Comparison of ENCODE assay signal across 7 cellular contexts in the genomic region with DNA sequence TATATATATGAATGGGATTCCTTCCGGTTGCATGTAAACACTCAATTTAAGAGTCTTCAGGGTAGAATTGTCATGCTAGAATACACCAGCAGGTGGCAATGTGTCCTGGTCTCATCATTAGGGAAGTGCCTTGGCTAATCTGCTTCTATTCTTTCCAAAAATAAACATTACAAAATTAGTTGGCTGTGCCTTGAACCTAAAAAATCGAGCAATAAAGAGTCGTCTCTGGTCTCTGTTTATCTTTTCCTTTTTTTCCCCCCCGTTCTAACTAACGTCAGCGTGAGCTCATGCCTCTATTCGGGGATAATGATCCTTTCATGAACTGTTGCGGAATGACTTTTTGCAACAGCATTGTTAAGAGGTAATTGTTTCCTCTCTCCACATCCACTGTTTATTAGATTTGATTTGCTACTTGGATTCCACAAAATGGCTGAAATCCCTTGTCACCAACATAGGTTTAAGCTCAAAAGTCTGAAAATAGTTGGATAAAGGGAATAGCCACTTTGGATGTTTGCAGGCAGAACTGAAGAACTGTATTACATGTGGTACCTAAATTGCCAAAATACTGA. TPM values are rescaled to one million over a fixed set of nuclear protein-coding genes. Genes with fewer than 3 reads are reported as not detected.
DNase-seq lines count a peak whose midpoint lies in the region; ATAC-seq and TF ChIP-seq lines count a peak whose summit lies in the region.

No MANE protein-coding gene starts in this region.

- peak; percentile 9 to 49 for ATAC-seq in left cardiac atrium
- no peak for ATAC-seq in GM19452 (IDR thresholded peaks at IDR 0.05; ENCODE audit: unreplicated experiment)

- H3K27me3 ChIP-seq in SJCRH30, result no peaks in the 10 kb centered on the region
- H3K27me3 ChIP-seq in prostate gland (replicated peaks; ENCODE audit: insufficient read depth), result no peaks in the 10 kb centered on the region

- H3K4me1 ChIP-seq in SJCRH30, result peaks cover 25% of the 10 kb centered on the region
- no peaks in the 10 kb centered on the region for H3K4me1 ChIP-seq in prostate gland (replicated peaks)

- no peaks in the 10 kb centered on the region for H3K36me3 ChIP-seq in SJCRH30
- H3K36me3 ChIP-seq in prostate gland, result no peaks in the 10 kb centered on the region

- under 1% methylated on average over 8 of the region's 8 CpGs for WGBS in prostate gland

- no peak for TF ChIP-seq POLR2A in NB4 (IDR thresholded peaks at IDR 0.05; ENCODE audit: extremely low read depth, insufficient read length)
- peak; percentile 37 for TF ChIP-seq POLR2A in prostate gland (IDR thresholded peaks at IDR 0.05)

- H3K27ac ChIP-seq in SJCRH30, result no peak overlapping the region; the same call in 1 of the 2 replicates
- peak overlapping the region; percentile 95 to 97 for H3K27ac ChIP-seq in prostate gland

- peak; percentile 73 for DNase-seq in NB4 (ENCODE audit: low read depth)
- DNase-seq in SJCRH30, result peak; percentile 47 to 78
- peak in 29 of 56 donors; percentile 12 to 80 (median 39) for DNase-seq in amygdala (lab: John Stamatoyannopoulos, UW)
- DNase-seq in left cardiac atrium, result peak; percentile 49
- DNase-seq in prostate gland (ENCODE audit: low spot score), result peak; percentile 83

- peak; percentile 66 for TF ChIP-seq CTCF in GM12872 (IDR thresholded peaks at IDR 0.05; ENCODE audit: insufficient read depth, low read depth, low read length)
- TF ChIP-seq CTCF in NB4 (IDR thresholded peaks at IDR 0.05; ENCODE audit: low read depth, low read length), result peak; percentile 75
- TF ChIP-seq CTCF in prostate gland (IDR thresholded peaks at IDR 0.05), result peak in 3 of 4 experiments; percentile 71 to 80 (median 73)

- no peaks in the 10 kb centered on the region for H3K9me3 ChIP-seq in SJCRH30 (replicated peaks)
- H3K9me3 ChIP-seq in prostate gland, result no peaks in the 10 kb centered on the region

- intact Hi-C loops in left cardiac atrium (cut with DNase I) (loop anchor here (5.0 to 10.0 kb wide), 3 partner anchors 90 to 140 kb away; no protein-coding TSS in a partner anchor), prostate gland (cut with DNase I) (loop anchor here (5.0 to 10.0 kb wide), 5 partner anchors 70 to 957 kb away; a partner anchor contains a TSS)

- H3K4me3 ChIP-seq in NB4 (ENCODE audit: low read depth, low read length) (no peak overlapping the region), SJCRH30 (peak overlapping the region; percentile 96), prostate gland (peak overlapping the region; percentile 76 to 87)

RNA-seq across cellular contexts. Expression of a gene that starts 1.2 kb away (rescaled TPM):
- total RNA-seq in SJCRH30 (2014; rRNA removed; shearing (Covaris generic)), result 34.0 and 36.2 TPM in 2 replicates
- total RNA-seq in left cardiac atrium (10 to 100 TPM; 76.4 to 92.3 TPM), prostate gland (10 to 100 TPM; 86.2 to 96.5 TPM)

RNA-seq across cellular contexts. Expression of a gene that starts 9.9 kb away (rescaled TPM):
- total RNA-seq in SJCRH30 (2014; rRNA removed; shearing (Covaris generic)), result 1.4 and 2.2 TPM in 2 replicates
- total RNA-seq in left cardiac atrium, result 10 to 100 TPM; 14.1 to 15.6 TPM
- 10 to 100 TPM in 1 of 2 donors, 1 to 10 TPM in 1; 7.8 to 10.6 TPM for total RNA-seq in prostate gland
